ENCODE assay signal across 30 cellular contexts in the genomic region with DNA sequence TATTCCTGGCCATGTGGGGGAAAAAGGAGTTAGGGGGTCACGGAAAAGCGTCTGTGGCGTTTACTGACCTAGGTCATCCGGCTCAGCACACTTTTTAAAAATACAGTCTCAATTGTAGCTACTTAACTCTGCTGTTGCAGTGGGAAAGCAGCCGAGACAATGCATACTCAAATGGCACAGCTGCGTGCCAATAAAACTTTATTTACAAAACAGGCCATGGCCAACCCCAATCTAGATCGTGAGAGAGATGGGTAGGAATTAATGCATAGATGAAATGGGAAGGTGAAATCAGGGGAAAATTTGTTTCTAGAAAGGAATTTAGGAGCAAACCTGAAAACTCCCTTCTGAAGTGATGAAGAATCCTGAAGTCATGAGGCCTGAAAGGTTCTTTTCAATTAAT.
"Had no signal": no experiment of that assay in that cellular context is flagged by ENCODE, and none has a peak within 500 bp of the region (broad histone marks: within the 10 kb centered on the region; RNA-seq: fewer than 3 reads in every experiment).

No MANE protein-coding gene starts in this region.

- H3K27ac ChIP-seq: brain microvascular endothelial cell, esophagus muscularis mucosa, foreskin keratinocyte, gastrocnemius medialis, VCaP had no signal

- H3K27me3 Mint-ChIP-seq: activated naive CD8-positive, alpha-beta T cell; central memory CD8-positive, alpha-beta T cell had no signal

- H3K9me3 ChIP-seq: gastrocnemius medialis had no signal

- H3K27me3 ChIP-seq: brain microvascular endothelial cell, esophagus muscularis mucosa, foreskin keratinocyte, gastrocnemius medialis, heart left ventricle had no signal

- H3K36me3 ChIP-seq: brain microvascular endothelial cell, esophagus muscularis mucosa, gastrocnemius medialis, heart left ventricle had no signal

- H3K4me3 ChIP-seq: coronary artery, esophagus muscularis mucosa, gastrocnemius medialis, heart left ventricle had no signal

- H3K4me1 Mint-ChIP-seq: activated naive CD4-positive, alpha-beta T cell treated with anti-CD3 and anti-CD28 coated beads, Interleukin-2, amount 10 ng/mL, durations not matched to agents 7 days and 5 days had no signal

- ATAC-seq: activated T-cell treated with anti-CD3 and anti-CD28 coated beads, Interleukin-2, amount 50 U/mL, for 72 hours; foreskin keratinocyte; gastrocnemius medialis; heart left ventricle; WTC11 had no signal

- H3K4me3 Mint-ChIP-seq: activated CD4-positive, alpha-beta memory T cell treated with anti-CD3 and anti-CD28 coated beads, Interleukin-2, amount 10 ng/mL, durations not matched to agents 7 days and 5 days; activated CD4-positive, alpha-beta T cell treated with anti-CD3 and anti-CD28 coated beads, Interleukin-2, amount 10 ng/mL, durations not matched to agents 7 days and 5 days; activated naive CD4-positive, alpha-beta T cell treated with anti-CD3 and anti-CD28 coated beads, Interleukin-2, amount 10 ng/mL, durations not matched to agents 7 days and 5 days; activated naive CD8-positive, alpha-beta T cell; activated T-cell treated with anti-CD3 and anti-CD28 coated beads, Interleukin-2, amount 50 U/mL, for 24 hours; activated T-cell treated with anti-CD3 and anti-CD28 coated beads, Interleukin-2, amount 50 U/mL, for 72 hours; central memory CD8-positive, alpha-beta T cell; WTC11 had no signal

- H3K9me3 Mint-ChIP-seq: central memory CD8-positive, alpha-beta T cell had no signal

- FAIRE-seq: astrocyte, bronchial epithelial cell had no signal

- H3K27ac Mint-ChIP-seq: activated CD4-positive, alpha-beta memory T cell treated with anti-CD3 and anti-CD28 coated beads, Interleukin-2, amount 10 ng/mL, durations not matched to agents 7 days and 5 days; activated CD4-positive, alpha-beta T cell treated with anti-CD3 and anti-CD28 coated beads, Interleukin-2, amount 10 ng/mL, durations not matched to agents 7 days and 5 days; activated naive CD4-positive, alpha-beta T cell treated with anti-CD3 and anti-CD28 coated beads, Interleukin-2, amount 10 ng/mL, durations not matched to agents 7 days and 5 days; activated naive CD8-positive, alpha-beta T cell; activated T-cell treated with anti-CD3 and anti-CD28 coated beads, Interleukin-2, amount 50 U/mL, for 24 hours; activated T-cell treated with anti-CD3 and anti-CD28 coated beads, Interleukin-2, amount 50 U/mL, for 72 hours; WTC11 had no signal

- H3K4me1 ChIP-seq: gastrocnemius medialis had no signal

- DNase-seq: activated CD4-positive, alpha-beta memory T cell treated with anti-CD3 and anti-CD28 coated beads, Interleukin-2, amount 10 ng/mL, durations not matched to agents 7 days and 5 days; activated CD4-positive, alpha-beta T cell treated with anti-CD3 and anti-CD28 coated beads for 1 hour; activated CD4-positive, alpha-beta T cell treated with anti-CD3 and anti-CD28 coated beads for 4 hours; activated CD4-positive, alpha-beta T cell treated with anti-CD3 and anti-CD28 coated beads, Interleukin-2, amount 10 ng/mL, durations not matched to agents 7 days and 5 days; activated CD4-positive, alpha-beta T cell treated with anti-CD3 and anti-CD28 coated beads, Interleukin-2, amount 50 U/mL, for 4 hours; activated CD8-positive, alpha-beta memory T cell treated with anti-CD3 and anti-CD28 coated beads, Interleukin-2, amount 50 U/mL, for 48 hours; activated gamma-delta T cell; activated naive CD4-positive, alpha-beta T cell; activated naive CD4-positive, alpha-beta T cell treated with anti-CD3 and anti-CD28 coated beads, Interleukin-2, amount 10 ng/mL, durations not matched to agents 7 days and 5 days; activated T-cell treated with anti-CD3 and anti-CD28 coated beads for 4 hours; activated T-cell treated with anti-CD3 and anti-CD28 coated beads, Interleukin-2, amount 50 U/mL, for 24 hours; activated T-cell treated with anti-CD3 and anti-CD28 coated beads, Interleukin-2, amount 50 U/mL, for 72 hours; amniotic stem cell; brain microvascular endothelial cell; dermis blood vessel endothelial cell; effector memory CD4-positive, alpha-beta T cell; erythroblast; foreskin keratinocyte; gastrocnemius medialis; glutamatergic neuron; heart left ventricle; T-helper 2 cell had no signal

- H3K36me3 Mint-ChIP-seq: activated naive CD4-positive, alpha-beta T cell treated with anti-CD3 and anti-CD28 coated beads, Interleukin-2, amount 10 ng/mL, durations not matched to agents 7 days and 5 days; activated naive CD8-positive, alpha-beta T cell had no signal
